Comparison of ENCODE assay signal across 1 cellular context in genomic region chr1:27643626-27644368, GRCh38.
TF ChIP-seq lines count a peak whose summit lies in the region.

No MANE protein-coding gene starts in this region.

TF ChIP-seq in HEK293, 187 proteins besides CTCF, POLR2A, EP300 and RAD21 (continued from another document):
- TF ChIP-seq PRDM6 (tag by site-specific recombination; IDR thresholded peaks at IDR 0.05) (no peak), ZNF146 (tag by site-specific recombination; IDR thresholded peaks at IDR 0.05) (no peak), ZNF704 (tag by site-specific recombination; IDR thresholded peaks at IDR 0.05) (no peak), ZNF274 (IDR thresholded peaks at IDR 0.05; ENCODE audit: low read length) (no peak), ZNF274 (tag by site-specific recombination; IDR thresholded peaks at IDR 0.05; ENCODE audit: borderline replicate concordance) (no peak), EGR2 (tag by site-specific recombination; IDR thresholded peaks at IDR 0.05; ENCODE audit: low read depth) (no peak), ZNF157 (tag by site-specific recombination; IDR thresholded peaks at IDR 0.05) (no peak), SP7 (tag by site-specific recombination; IDR thresholded peaks at IDR 0.05) (peak; percentile 27), ZNF843 (tag by site-specific recombination; IDR thresholded peaks at IDR 0.05) (no peak), KLF10 (tag by site-specific recombination; IDR thresholded peaks at IDR 0.05) (no peak)
